ENCODE assay signal across 8 cellular contexts in genomic region chr21:15731243-15731613, GRCh38. TPM values are rescaled to one million over a fixed set of nuclear protein-coding genes. Genes with fewer than 3 reads are reported as not detected.
DNase-seq lines count a peak whose midpoint lies in the region; ATAC-seq, FAIRE-seq and TF ChIP-seq lines count a peak whose summit lies in the region.

No MANE protein-coding gene starts in this region.

- 0 out of 3 replicates have a peak, but pooled peaks have one; percentile 9 for ATAC-seq in GM12878
- ATAC-seq in memory B cell (ENCODE audit: low read depth) = no peak
- ATAC-seq in GM18511 (IDR thresholded peaks at IDR 0.05; ENCODE audit: unreplicated experiment) = no peak
- ATAC-seq in GM21423 (IDR thresholded peaks at IDR 0.05; ENCODE audit: unreplicated experiment) = no peak

- H3K4me2 ChIP-seq in GM12878 (ENCODE audit: control insufficient read depth, insufficient read depth) = peak overlapping the region; percentile 83

- H3K27ac ChIP-seq in HUES6 (ENCODE audit: low read depth, low read length) (peak overlapping the region; percentile 88; the same call in 1 of the 2 replicates), GM12878 (ENCODE audit: control insufficient read depth, insufficient read depth) (peak overlapping the region; percentile 62)

- H3K9ac ChIP-seq in HUES6 (ENCODE audit: low read length) (peak overlapping the region; percentile 66), GM12878 (ENCODE audit: control insufficient read depth, insufficient read depth, low read length) (peak overlapping the region; percentile 91)

- peak; percentile 28 for DNase-seq in AG08396 (ENCODE audit: low spot score)
- no peak for DNase-seq in GM12878 (ENCODE audit: low read depth, low spot score)
- DNase-seq in memory B cell (ENCODE audit: low spot score in 2 of 2) = no peak
- no peak for DNase-seq in COR-L47 (lab: John Stamatoyannopoulos, UW)
- DNase-seq in SK-N-DZ (ENCODE audit: low spot score) = no peak

- H3K4me1 ChIP-seq in HUES6 (ENCODE audit: control insufficient read depth, insufficient read depth, low read length) = peaks cover 24% of the 10 kb centered on the region
- peaks cover 6% of the 10 kb centered on the region; the same call in 1 of the 2 replicates for H3K4me1 ChIP-seq in GM12878 (ENCODE audit: control insufficient read depth, insufficient read depth, low read length)

- 0 out of 2 replicates have a peak, but pooled peaks cover 4% of the 10 kb centered on the region for H3K27me3 ChIP-seq in HUES6 (ENCODE audit: control insufficient read depth, insufficient read depth, low read length)
- H3K27me3 ChIP-seq in GM12878 (replicated peaks in 1 of 2; ENCODE audit: control insufficient read depth in 2 of 2, insufficient read depth in 2 of 2, low read length in 1 of 2) = peaks cover 0 to 2% of the 10 kb centered on the region in 2 experiments; a peak in 1 of 4 replicates

- TF ChIP-seq POLR2A in GM12878 (IDR thresholded peaks at IDR 0.05; ENCODE audit: low read depth, low read length) = no peak

- no peak for FAIRE-seq in GM12878 (lab: Jason Lieb, UNC)

- H3K4me3 Mint-ChIP-seq in memory B cell = peak overlapping the region; percentile 91

- SMC1A ChIA-PET in GM12878 (lab: Charles Lee; ENCODE audit: uncharacterized antibody, unreplicated experiment) = interaction anchor here (0.6 to 1.7 kb wide), 2 partner anchors 17 to 90 kb away, joined by 3 to 5 read pairs; no protein-coding TSS in a partner anchor

- TF ChIP-seq RAD21 in GM12878 (IDR thresholded peaks at IDR 0.05; ENCODE audit: insufficient read depth, low read depth, low read length) = no peak

- CTCF ChIA-PET in GM12878 (lab: Yijun Ruan, JAX) = no interaction called here

- H3K4me3 ChIP-seq in HUES6 (ENCODE audit: low read depth, low read length) (peak overlapping the region; percentile 84), GM12878 (peak overlapping the region; percentile 89)

- in situ Hi-C loops in GM12878 (cut with MboI) = loop anchor here (25.0 kb wide), 4 partner anchors 694 to 1881 kb away; partner anchors contain the start of gene BTG3

- peaks cover 5% of the 10 kb centered on the region for H3K36me3 Mint-ChIP-seq in memory B cell

- TSS peak; percentile 58 for BruUV-seq in GM12878 (replicated peaks; lab: Mats Ljungman, UMichigan)

- H3K4me1 Mint-ChIP-seq in memory B cell = peaks cover 23% of the 10 kb centered on the region

- RAD21 ChIA-PET in GM12878 (lab: Charles Lee; ENCODE audit: unreplicated experiment) = no interaction called here

- no peaks in the 10 kb centered on the region for H4K20me1 ChIP-seq in GM12878 (ENCODE audit: control insufficient read depth, insufficient read depth)

- WGBS in GM12878 (ENCODE audit: insufficient coverage, insufficient replicate concordance, low lambda C conversion rate, missing lambda C conversion rate) = 2% methylated on average over 4 of the region's 4 CpGs

- no peak for TF ChIP-seq CTCF in GM12878 (IDR thresholded peaks at IDR 0.05 in 2 of 3, conservative IDR thresholded peaks at IDR 0.05 in 1 of 3; ENCODE audit: control insufficient read depth in 2 of 3, extremely low read depth in 1 of 3, insufficient read depth in 1 of 3, low read depth in 3 of 3, low read length in 3 of 3)

- H3K27ac Mint-ChIP-seq in memory B cell = peak overlapping the region; percentile 90

- H3K9me3 Mint-ChIP-seq in memory B cell = no peaks in the 10 kb centered on the region

- POLR2A ChIA-PET in GM12878 (lab: Charles Lee) = no interaction called here

- TF ChIP-seq EP300 in GM12878 (IDR thresholded peaks at IDR 0.05; ENCODE audit: borderline replicate concordance in 1 of 2, control insufficient read depth in 1 of 2, low read depth in 2 of 2, low read length in 2 of 2) = no peak

- no peak overlapping the region; the same call in 1 of the 2 replicates for H2AFZ ChIP-seq in GM12878 (ENCODE audit: control insufficient read depth, low read depth, low read length)

- H3K36me3 ChIP-seq in HUES6 (ENCODE audit: control insufficient read depth, insufficient read depth, low read length) = no peaks in the 10 kb centered on the region
- H3K36me3 ChIP-seq in GM12878 (ENCODE audit: control insufficient read depth in 2 of 2, insufficient read depth in 2 of 2, low read length in 1 of 2) = no peaks in the 10 kb centered on the region

- intact Hi-C loops in GM12878 (cut with micrococcal nuclease; ENCODE audit: unreplicated experiment) = loop anchor here (5.0 to 10.0 kb wide), 2 partner anchors 96 to 666 kb away; partner anchors contain the start of gene NRIP1

- peaks cover 58% of the 10 kb centered on the region for H3K79me2 ChIP-seq in GM12878 (ENCODE audit: control insufficient read depth, insufficient read depth, low read length)

- H3K9me3 ChIP-seq in HUES6 (ENCODE audit: control insufficient read depth, insufficient read depth, low read depth, low read length) = no peaks in the 10 kb centered on the region
- H3K9me3 ChIP-seq in GM12878 (replicated peaks; ENCODE audit: control insufficient read depth, insufficient read depth, low read length) = no peaks in the 10 kb centered on the region

- H3K27me3 Mint-ChIP-seq in memory B cell = no peaks in the 10 kb centered on the region

TF ChIP-seq in GM12878, 131 proteins besides CTCF, POLR2A, EP300 and RAD21:
- TF ChIP-seq SUZ12 (IDR thresholded peaks at IDR 0.05; ENCODE audit: unreplicated experiment) (no peak), CEBPB (IDR thresholded peaks at IDR 0.05; ENCODE audit: borderline replicate concordance in 1 of 2, low read depth in 2 of 2, low read length in 2 of 2) (no peak), NKRF (conservative IDR thresholded peaks at IDR 0.05) (no peak), CHD4 (IDR thresholded peaks at IDR 0.05) (no peak), CBX3 (IDR thresholded peaks at IDR 0.05; ENCODE audit: borderline replicate concordance, low read depth) (no peak), HDAC6 (IDR thresholded peaks at IDR 0.05; ENCODE audit: unreplicated experiment) (no peak), BACH1 (IDR thresholded peaks at IDR 0.05; ENCODE audit: borderline replicate concordance) (no peak), ZBED1 (IDR thresholded peaks at IDR 0.05; ENCODE audit: borderline replicate concordance) (no peak), SMAD1 (IDR thresholded peaks at IDR 0.05; ENCODE audit: low read depth, partially characterized antibody) (no peak)

RNA-seq across cellular contexts. Expression of gene USP25, which starts 1.4 kb away (rescaled TPM):
- total RNA-seq in GM12878 (2013; cell fraction: nucleolus; rRNA removed) = 73.9 and 75.4 TPM in 2 replicates
- total RNA-seq in GM12878 (2014; rRNA removed) (28.8 and 29.9 TPM in 2 replicates), GM12878 (2014; rRNA removed; fragmentation: Illumina TruSeq; extraction: Trizol) (29.2 and 31.3 TPM in 2 replicates), GM12878 (2021) (27.5 and 28.3 TPM in 2 replicates)
- 11.8 TPM for polyA plus RNA-seq in GM12878 (2011; ENCODE audit: low read depth)
- polyA plus RNA-seq in GM12878 (2011; rRNA removed) (25.6 and 35.8 TPM in 2 replicates), GM12878 (2014; fragmentation: Illumina TruSeq; extraction: Trizol) (25.3 and 35.3 TPM in 2 replicates), GM12878 (2014; fragmentation: Nextera tagmentation; extraction: Ambion mirVana) (1 to 10 TPM; 6.2 to 7.4 TPM), GM12878 (2014; rRNA removed) (17.5 and 21.5 TPM in 2 replicates), GM12878 (2016; fragmentation: Nextera tagmentation; extraction: Ambion mirVana) (1 to 10 TPM; 1.5 to 2.6 TPM)
- 11.7 and 12.1 TPM in 2 replicates for polyA plus RNA-seq in GM12878 (2011; cell fraction: cytosol; rRNA removed)
- polyA plus RNA-seq in GM12878 (2011; cell fraction: nucleus; rRNA removed) = 19.0 and 20.7 TPM in 2 replicates
- polyA plus RNA-seq in GM12878 (2012) = 8.8 and 15.7 TPM in 2 replicates
- polyA minus RNA-seq in GM12878 (2011; rRNA and poly(A)+ RNA removed) = 44.2 and 88.0 TPM in 2 replicates
- polyA minus RNA-seq in GM12878 (2011; cell fraction: cytosol; rRNA and poly(A)+ RNA removed) = 11.1 and 17.9 TPM in 2 replicates
- 65.6 and 87.2 TPM in 2 replicates for polyA minus RNA-seq in GM12878 (2011; cell fraction: nucleus; rRNA and poly(A)+ RNA removed)
- polyA plus RNA-seq in SK-N-DZ (2014; cell fraction: cytosol; rRNA removed) = 8.0 and 10.0 TPM in 2 replicates
- 10.7 and 10.9 TPM in 2 replicates for polyA plus RNA-seq in SK-N-DZ (2014; cell fraction: nucleus; rRNA removed)
